In the genomic region with DNA sequence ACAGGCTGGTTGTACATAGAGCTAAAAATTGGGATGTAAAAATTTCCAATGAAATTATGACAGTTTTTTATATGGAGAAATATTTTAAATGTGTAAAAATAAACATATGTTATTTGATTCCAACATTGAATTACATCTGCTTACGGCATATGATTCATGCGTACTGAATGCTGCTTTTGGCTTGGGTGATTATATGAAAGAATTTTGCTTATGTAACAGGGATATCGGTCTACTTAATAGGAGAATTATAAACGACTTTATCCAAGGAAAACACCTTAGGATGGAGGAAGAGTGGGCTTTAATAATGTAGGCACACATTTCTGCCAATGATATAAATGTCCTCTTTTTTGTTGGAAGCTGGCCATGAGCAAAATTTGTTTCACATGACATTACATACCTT, we compare ENCODE assay signal across 19 cellular contexts.
"Had no signal": no experiment of that assay in that cellular context is flagged by ENCODE, and none has a peak within 500 bp of the region (broad histone marks: within the 10 kb centered on the region; RNA-seq: fewer than 3 reads in every experiment).

No MANE protein-coding gene starts in this region.

- DNase-seq: activated CD4-positive, alpha-beta memory T cell treated with anti-CD3 and anti-CD28 coated beads for 36 hours; activated CD4-positive, alpha-beta T cell treated with anti-CD3 and anti-CD28 coated beads for 48 hours; activated naive CD4-positive, alpha-beta T cell treated with Interleukin-2 at 50 U/mL for 16 hours; activated naive CD8-positive, alpha-beta T cell treated with anti-CD3 and anti-CD28 coated beads, Interleukin-2, amount 10 ng/mL, durations not matched to agents 7 days and 5 days; activated T-cell treated with anti-CD3 and anti-CD28 coated beads, Interleukin-2, amount 50 U/mL, for 48 hours; amygdala; endodermal cell; esophagus squamous epithelium; foreskin melanocyte; kidney glomerular epithelial cell; left lung; naive thymus-derived CD4-positive, alpha-beta T cell; stimulated activated CD4-positive, alpha-beta T cell treated with anti-CD3 and anti-CD28 coated beads, Interleukin-4, amount 100 ng/mL, for 4 hours; substantia nigra; tibial artery had no signal

- H3K4me1 ChIP-seq: esophagus squamous epithelium, left lung, prostate gland, right atrium auricular region, tibial artery had no signal

- H3K4me3 ChIP-seq: coronary artery, esophagus squamous epithelium, left lung, lung, prostate gland, right atrium auricular region, tibial artery had no signal

- H3K27ac ChIP-seq: coronary artery, esophagus squamous epithelium, left lung, prostate gland, right atrium auricular region, tibial artery had no signal

- H3K36me3 ChIP-seq: esophagus squamous epithelium, left lung, prostate gland, right atrium auricular region, tibial artery had no signal

- H3K9me3 ChIP-seq: esophagus squamous epithelium, prostate gland, tibial artery had no signal
